In genomic region chr21:33984021-33984481, GRCh38 we compare ENCODE assay signal across 1 cellular context.
TF ChIP-seq lines count a peak whose summit lies in the region.

No MANE protein-coding gene starts in this region.

TF ChIP-seq in GM12878, 131 proteins besides CTCF, POLR2A, EP300 and RAD21 (continued from another document and continues in another):
- TF ChIP-seq, protein P1, sequence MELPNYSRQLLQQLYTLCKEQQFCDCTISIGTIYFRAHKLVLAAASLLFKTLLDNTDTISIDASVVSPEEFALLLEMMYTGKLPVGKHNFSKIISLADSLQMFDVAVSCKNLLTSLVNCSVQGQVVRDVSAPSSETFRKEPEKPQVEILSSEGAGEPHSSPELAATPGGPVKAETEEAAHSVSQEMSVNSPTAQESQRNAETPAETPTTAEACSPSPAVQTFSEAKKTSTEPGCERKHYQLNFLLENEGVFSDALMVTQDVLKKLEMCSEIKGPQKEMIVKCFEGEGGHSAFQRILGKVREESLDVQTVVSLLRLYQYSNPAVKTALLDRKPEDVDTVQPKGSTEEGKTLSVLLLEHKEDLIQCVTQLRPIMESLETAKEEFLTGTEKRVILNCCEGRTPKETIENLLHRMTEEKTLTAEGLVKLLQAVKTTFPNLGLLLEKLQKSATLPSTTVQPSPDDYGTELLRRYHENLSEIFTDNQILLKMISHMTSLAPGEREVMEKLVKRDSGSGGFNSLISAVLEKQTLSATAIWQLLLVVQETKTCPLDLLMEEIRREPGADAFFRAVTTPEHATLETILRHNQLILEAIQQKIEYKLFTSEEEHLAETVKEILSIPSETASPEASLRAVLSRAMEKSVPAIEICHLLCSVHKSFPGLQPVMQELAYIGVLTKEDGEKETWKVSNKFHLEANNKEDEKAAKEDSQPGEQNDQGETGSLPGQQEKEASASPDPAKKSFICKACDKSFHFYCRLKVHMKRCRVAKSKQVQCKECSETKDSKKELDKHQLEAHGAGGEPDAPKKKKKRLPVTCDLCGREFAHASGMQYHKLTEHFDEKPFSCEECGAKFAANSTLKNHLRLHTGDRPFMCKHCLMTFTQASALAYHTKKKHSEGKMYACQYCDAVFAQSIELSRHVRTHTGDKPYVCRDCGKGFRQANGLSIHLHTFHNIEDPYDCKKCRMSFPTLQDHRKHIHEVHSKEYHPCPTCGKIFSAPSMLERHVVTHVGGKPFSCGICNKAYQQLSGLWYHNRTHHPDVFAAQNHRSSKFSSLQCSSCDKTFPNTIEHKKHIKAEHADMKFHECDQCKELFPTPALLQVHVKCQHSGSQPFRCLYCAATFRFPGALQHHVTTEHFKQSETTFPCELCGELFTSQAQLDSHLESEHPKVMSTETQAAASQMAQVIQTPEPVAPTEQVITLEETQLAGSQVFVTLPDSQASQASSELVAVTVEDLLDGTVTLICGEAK (IDR thresholded peaks at IDR 0.05; ENCODE audit: borderline replicate concordance) = no peak
- TF ChIP-seq ZNF24 (IDR thresholded peaks at IDR 0.05) (no peak; the same call in 1 of the 2 replicates), RCOR1 (conservative IDR thresholded peaks at IDR 0.05; ENCODE audit: low read depth, low read length) (no peak), NR2F1 (conservative IDR thresholded peaks at IDR 0.05) (peak; percentile 73), CBFB (IDR thresholded peaks at IDR 0.05; ENCODE audit: low read depth) (no peak), YBX1 (IDR thresholded peaks at IDR 0.05) (no peak), BCL11A (IDR thresholded peaks at IDR 0.05; ENCODE audit: low read depth, low read length) (0 out of 2 replicates have a peak, but pooled peaks have one; percentile 46), POU2F2 (IDR thresholded peaks at IDR 0.05; ENCODE audit: borderline replicate concordance, low read depth, low read length) (peak; percentile 82; the same call in 1 of the 3 replicates), ZNF384 (IDR thresholded peaks at IDR 0.05; ENCODE audit: borderline replicate concordance, low read depth, low read length) (no peak), EED (IDR thresholded peaks at IDR 0.05; ENCODE audit: low read depth) (peak; percentile 57; the same call in 1 of the 2 replicates), SP1 (IDR thresholded peaks at IDR 0.05; ENCODE audit: low read depth, low read length) (peak; percentile 6), MTA2 (IDR thresholded peaks at IDR 0.05; ENCODE audit: low read depth) (0 out of 2 replicates have a peak, but pooled peaks have one; percentile 14), RELA (IDR thresholded peaks at IDR 0.05; ENCODE audit: borderline replicate concordance, partially characterized antibody) (peak; percentile 23), DPF2 (IDR thresholded peaks at IDR 0.05) (peak; percentile 22; the same call in 1 of the 2 replicates), IKZF2 (IDR thresholded peaks at IDR 0.05) (peak; percentile 51 to 52; a peak in 3 of 4 replicates), ELK1 (IDR thresholded peaks at IDR 0.05; ENCODE audit: low read depth, low read length) (no peak), PML (IDR thresholded peaks at IDR 0.05; ENCODE audit: low read length) (no peak), TAF1 (IDR thresholded peaks at IDR 0.05; ENCODE audit: borderline replicate concordance, low read depth, low read length) (no peak), BMI1 (IDR thresholded peaks at IDR 0.05; ENCODE audit: borderline replicate concordance) (no peak), MLLT1 (IDR thresholded peaks at IDR 0.05) (peak; percentile 55), MEF2A (IDR thresholded peaks at IDR 0.05; ENCODE audit: insufficient read depth, low read depth, low read length) (no peak), ZNF207 (IDR thresholded peaks at IDR 0.05; ENCODE audit: borderline replicate concordance) (no peak), RUNX3 (IDR thresholded peaks at IDR 0.05; ENCODE audit: low read length) (peak; percentile 47; the same call in 1 of the 2 replicates), PBX3 (IDR thresholded peaks at IDR 0.05; ENCODE audit: insufficient replicate concordance, low read depth, low read length) (peak; percentile 6), NFIC (IDR thresholded peaks at IDR 0.05; ENCODE audit: low read depth, low read length) (peak; percentile 34; the same call in 1 of the 2 replicates), GABPA (IDR thresholded peaks at IDR 0.05; ENCODE audit: low read depth) (no peak)
- TF ChIP-seq, protein P2, sequence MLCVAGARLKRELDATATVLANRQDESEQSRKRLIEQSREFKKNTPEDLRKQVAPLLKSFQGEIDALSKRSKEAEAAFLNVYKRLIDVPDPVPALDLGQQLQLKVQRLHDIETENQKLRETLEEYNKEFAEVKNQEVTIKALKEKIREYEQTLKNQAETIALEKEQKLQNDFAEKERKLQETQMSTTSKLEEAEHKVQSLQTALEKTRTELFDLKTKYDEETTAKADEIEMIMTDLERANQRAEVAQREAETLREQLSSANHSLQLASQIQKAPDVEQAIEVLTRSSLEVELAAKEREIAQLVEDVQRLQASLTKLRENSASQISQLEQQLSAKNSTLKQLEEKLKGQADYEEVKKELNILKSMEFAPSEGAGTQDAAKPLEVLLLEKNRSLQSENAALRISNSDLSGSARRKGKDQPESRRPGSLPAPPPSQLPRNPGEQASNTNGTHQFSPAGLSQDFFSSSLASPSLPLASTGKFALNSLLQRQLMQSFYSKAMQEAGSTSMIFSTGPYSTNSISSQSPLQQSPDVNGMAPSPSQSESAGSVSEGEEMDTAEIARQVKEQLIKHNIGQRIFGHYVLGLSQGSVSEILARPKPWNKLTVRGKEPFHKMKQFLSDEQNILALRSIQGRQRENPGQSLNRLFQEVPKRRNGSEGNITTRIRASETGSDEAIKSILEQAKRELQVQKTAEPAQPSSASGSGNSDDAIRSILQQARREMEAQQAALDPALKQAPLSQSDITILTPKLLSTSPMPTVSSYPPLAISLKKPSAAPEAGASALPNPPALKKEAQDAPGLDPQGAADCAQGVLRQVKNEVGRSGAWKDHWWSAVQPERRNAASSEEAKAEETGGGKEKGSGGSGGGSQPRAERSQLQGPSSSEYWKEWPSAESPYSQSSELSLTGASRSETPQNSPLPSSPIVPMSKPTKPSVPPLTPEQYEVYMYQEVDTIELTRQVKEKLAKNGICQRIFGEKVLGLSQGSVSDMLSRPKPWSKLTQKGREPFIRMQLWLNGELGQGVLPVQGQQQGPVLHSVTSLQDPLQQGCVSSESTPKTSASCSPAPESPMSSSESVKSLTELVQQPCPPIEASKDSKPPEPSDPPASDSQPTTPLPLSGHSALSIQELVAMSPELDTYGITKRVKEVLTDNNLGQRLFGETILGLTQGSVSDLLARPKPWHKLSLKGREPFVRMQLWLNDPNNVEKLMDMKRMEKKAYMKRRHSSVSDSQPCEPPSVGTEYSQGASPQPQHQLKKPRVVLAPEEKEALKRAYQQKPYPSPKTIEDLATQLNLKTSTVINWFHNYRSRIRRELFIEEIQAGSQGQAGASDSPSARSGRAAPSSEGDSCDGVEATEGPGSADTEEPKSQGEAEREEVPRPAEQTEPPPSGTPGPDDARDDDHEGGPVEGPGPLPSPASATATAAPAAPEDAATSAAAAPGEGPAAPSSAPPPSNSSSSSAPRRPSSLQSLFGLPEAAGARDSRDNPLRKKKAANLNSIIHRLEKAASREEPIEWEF (IDR thresholded peaks at IDR 0.05; ENCODE audit: insufficient replicate concordance, low read depth, low read length) = no peak
- TF ChIP-seq, protein P3, sequence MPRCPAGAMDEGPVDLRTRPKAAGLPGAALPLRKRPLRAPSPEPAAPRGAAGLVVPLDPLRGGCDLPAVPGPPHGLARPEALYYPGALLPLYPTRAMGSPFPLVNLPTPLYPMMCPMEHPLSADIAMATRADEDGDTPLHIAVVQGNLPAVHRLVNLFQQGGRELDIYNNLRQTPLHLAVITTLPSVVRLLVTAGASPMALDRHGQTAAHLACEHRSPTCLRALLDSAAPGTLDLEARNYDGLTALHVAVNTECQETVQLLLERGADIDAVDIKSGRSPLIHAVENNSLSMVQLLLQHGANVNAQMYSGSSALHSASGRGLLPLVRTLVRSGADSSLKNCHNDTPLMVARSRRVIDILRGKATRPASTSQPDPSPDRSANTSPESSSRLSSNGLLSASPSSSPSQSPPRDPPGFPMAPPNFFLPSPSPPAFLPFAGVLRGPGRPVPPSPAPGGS (IDR thresholded peaks at IDR 0.05; ENCODE audit: borderline replicate concordance, insufficient read depth, low read depth, low read length, poor library complexity, severe bottlenecking) = peak; percentile 12
- TF ChIP-seq, protein P4, sequence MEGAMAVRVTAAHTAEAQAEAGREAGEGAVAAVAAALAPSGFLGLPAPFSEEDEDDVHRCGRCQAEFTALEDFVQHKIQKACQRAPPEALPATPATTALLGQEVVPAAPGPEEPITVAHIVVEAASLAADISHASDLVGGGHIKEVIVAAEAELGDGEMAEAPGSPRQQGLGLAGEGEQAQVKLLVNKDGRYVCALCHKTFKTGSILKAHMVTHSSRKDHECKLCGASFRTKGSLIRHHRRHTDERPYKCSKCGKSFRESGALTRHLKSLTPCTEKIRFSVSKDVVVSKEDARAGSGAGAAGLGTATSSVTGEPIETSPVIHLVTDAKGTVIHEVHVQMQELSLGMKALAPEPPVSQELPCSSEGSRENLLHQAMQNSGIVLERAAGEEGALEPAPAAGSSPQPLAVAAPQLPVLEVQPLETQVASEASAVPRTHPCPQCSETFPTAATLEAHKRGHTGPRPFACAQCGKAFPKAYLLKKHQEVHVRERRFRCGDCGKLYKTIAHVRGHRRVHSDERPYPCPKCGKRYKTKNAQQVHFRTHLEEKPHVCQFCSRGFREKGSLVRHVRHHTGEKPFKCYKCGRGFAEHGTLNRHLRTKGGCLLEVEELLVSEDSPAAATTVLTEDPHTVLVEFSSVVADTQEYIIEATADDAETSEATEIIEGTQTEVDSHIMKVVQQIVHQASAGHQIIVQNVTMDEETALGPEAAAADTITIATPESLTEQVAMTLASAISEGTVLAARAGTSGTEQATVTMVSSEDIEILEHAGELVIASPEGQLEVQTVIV (IDR thresholded peaks at IDR 0.05; ENCODE audit: borderline replicate concordance, partially characterized antibody) = no peak
- TF ChIP-seq, protein P5, sequence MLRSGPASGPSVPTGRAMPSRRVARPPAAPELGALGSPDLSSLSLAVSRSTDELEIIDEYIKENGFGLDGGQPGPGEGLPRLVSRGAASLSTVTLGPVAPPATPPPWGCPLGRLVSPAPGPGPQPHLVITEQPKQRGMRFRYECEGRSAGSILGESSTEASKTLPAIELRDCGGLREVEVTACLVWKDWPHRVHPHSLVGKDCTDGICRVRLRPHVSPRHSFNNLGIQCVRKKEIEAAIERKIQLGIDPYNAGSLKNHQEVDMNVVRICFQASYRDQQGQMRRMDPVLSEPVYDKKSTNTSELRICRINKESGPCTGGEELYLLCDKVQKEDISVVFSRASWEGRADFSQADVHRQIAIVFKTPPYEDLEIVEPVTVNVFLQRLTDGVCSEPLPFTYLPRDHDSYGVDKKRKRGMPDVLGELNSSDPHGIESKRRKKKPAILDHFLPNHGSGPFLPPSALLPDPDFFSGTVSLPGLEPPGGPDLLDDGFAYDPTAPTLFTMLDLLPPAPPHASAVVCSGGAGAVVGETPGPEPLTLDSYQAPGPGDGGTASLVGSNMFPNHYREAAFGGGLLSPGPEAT (IDR thresholded peaks at IDR 0.05; ENCODE audit: low read depth) = peak; percentile 64; the same call in 1 of the 2 replicates
- TF ChIP-seq, protein P6, sequence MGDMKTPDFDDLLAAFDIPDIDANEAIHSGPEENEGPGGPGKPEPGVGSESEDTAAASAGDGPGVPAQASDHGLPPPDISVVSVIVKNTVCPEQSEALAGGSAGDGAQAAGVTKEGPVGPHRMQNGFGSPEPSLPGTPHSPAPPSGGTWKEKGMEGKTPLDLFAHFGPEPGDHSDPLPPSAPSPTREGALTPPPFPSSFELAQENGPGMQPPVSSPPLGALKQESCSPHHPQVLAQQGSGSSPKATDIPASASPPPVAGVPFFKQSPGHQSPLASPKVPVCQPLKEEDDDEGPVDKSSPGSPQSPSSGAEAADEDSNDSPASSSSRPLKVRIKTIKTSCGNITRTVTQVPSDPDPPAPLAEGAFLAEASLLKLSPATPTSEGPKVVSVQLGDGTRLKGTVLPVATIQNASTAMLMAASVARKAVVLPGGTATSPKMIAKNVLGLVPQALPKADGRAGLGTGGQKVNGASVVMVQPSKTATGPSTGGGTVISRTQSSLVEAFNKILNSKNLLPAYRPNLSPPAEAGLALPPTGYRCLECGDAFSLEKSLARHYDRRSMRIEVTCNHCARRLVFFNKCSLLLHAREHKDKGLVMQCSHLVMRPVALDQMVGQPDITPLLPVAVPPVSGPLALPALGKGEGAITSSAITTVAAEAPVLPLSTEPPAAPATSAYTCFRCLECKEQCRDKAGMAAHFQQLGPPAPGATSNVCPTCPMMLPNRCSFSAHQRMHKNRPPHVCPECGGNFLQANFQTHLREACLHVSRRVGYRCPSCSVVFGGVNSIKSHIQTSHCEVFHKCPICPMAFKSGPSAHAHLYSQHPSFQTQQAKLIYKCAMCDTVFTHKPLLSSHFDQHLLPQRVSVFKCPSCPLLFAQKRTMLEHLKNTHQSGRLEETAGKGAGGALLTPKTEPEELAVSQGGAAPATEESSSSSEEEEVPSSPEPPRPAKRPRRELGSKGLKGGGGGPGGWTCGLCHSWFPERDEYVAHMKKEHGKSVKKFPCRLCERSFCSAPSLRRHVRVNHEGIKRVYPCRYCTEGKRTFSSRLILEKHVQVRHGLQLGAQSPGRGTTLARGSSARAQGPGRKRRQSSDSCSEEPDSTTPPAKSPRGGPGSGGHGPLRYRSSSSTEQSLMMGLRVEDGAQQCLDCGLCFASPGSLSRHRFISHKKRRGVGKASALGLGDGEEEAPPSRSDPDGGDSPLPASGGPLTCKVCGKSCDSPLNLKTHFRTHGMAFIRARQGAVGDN (IDR thresholded peaks at IDR 0.05) = peak; percentile 89
